Comparison of ENCODE assay signal across 8 cellular contexts in genomic region chr12:28998662-28999120, GRCh38.
A peak's percentile ranks its signal among the peaks of the same experiment; 100 is the strongest.
DNase-seq lines count a peak whose midpoint lies in the region; ATAC-seq, FAIRE-seq and TF ChIP-seq lines count a peak whose summit lies in the region.

No MANE protein-coding gene starts in this region.

- no peak overlapping the region for H3K56ac ChIP-seq in IMR-90 (ENCODE audit: extremely low read depth, insufficient read depth, low read length)

- H3K4ac ChIP-seq in IMR-90 (ENCODE audit: low read depth, low read length), result peak overlapping the region; percentile 48

- WGBS in IMR-90 (ENCODE audit: extremely low coverage in 2 of 2, insufficient read length in 1 of 2), 2 experiments, result 80% methylated on average over 1 of the region's 4 CpGs; no CpG with 5 or more reads in 1 of the 2 experiments
- 34% methylated on average over 4 of the region's 4 CpGs for WGBS in GM12878 (ENCODE audit: insufficient coverage, insufficient replicate concordance, low lambda C conversion rate, missing lambda C conversion rate)
- 73 to 82% methylated on average over 4 of the region's 4 CpGs for WGBS in lung, 2 donors

- H2BK20ac ChIP-seq in IMR-90 (ENCODE audit: low read depth, low read length), result peak overlapping the region; percentile 66

- no peaks in the 10 kb centered on the region for H3K9me1 ChIP-seq in IMR-90 (ENCODE audit: insufficient read depth, low read length)

- H3K4me1 ChIP-seq in IMR-90 (ENCODE audit: control insufficient read depth, insufficient read depth, low read length), result no peaks in the 10 kb centered on the region
- no peaks in the 10 kb centered on the region for H3K4me1 ChIP-seq in GM12878 (ENCODE audit: control insufficient read depth, insufficient read depth, low read length)
- H3K4me1 ChIP-seq in lung (ENCODE audit: control insufficient read depth in 2 of 2, insufficient read depth in 2 of 2, low read length in 2 of 2), result no peaks in the 10 kb centered on the region

- H3K4me3 ChIP-seq in IMR-90 (ENCODE audit: insufficient read depth, low read depth, low read length), result no peak overlapping the region
- H3K4me3 ChIP-seq in GM12878, result no peak overlapping the region
- H3K4me3 ChIP-seq in lung, result no peak overlapping the region

- no TSS peak for BruUV-seq in IMR-90 (replicated peaks; lab: Mats Ljungman, UMichigan)
- no TSS peak for BruUV-seq in GM12878 (replicated peaks; lab: Mats Ljungman, UMichigan)

- CTCF ChIA-PET in IMR-90 (lab: Yijun Ruan, JAX) (interaction anchor here (0.9 to 1.0 kb wide), 2 partner anchors 16 to 37 kb away, joined by 3 read pairs; no protein-coding TSS in a partner anchor), GM12878 (lab: Yijun Ruan, JAX) (interaction anchor here (0.8 to 1.6 kb wide), 3 partner anchors 76 to 124 kb away, joined by 3 to 4 read pairs (median 3); no protein-coding TSS in a partner anchor)

- in situ Hi-C loops in IMR-90 (cut with MboI; ENCODE audit: low sequenced_read_pairs) (loop anchor here (25.0 kb wide), 1 partner anchor 1261 kb away; no protein-coding TSS in a partner anchor), GM12878 (cut with MboI) (no loop called here)

- no peak overlapping the region for H3K23ac ChIP-seq in IMR-90 (ENCODE audit: low read depth, low read length)

- H4K20me1 ChIP-seq in IMR-90 (ENCODE audit: insufficient read depth, low read length) (no peaks in the 10 kb centered on the region), GM12878 (ENCODE audit: control insufficient read depth, insufficient read depth) (no peaks in the 10 kb centered on the region)

- peak overlapping the region; percentile 2; the same call in 1 of the 3 replicates for H2BK15ac ChIP-seq in IMR-90 (ENCODE audit: low read depth, low read length)

- DNase-seq in NCI-H82 (lab: John Stamatoyannopoulos, UW) (peak; percentile 12), NCI-H82 treated with DMSO at 0.1 percent for 48 hours (lab: John Stamatoyannopoulos, UW; ENCODE audit: unreplicated experiment) (no peak), IMR-90 (peak; percentile 56), GM12878 (ENCODE audit: low read depth, low spot score) (no peak), lung (ENCODE audit: low spot score) (no peak), H54 (ENCODE audit: insufficient read length, low spot score) (no peak)

- ATAC-seq in IMR-90 (ENCODE audit: low read depth), result peak; percentile 88
- ATAC-seq in GM12878, result peak; percentile 77
- peak; percentile 53 for ATAC-seq in lung (ENCODE audit: insufficient read depth, low FRiP score)
- no peak for ATAC-seq in HG02884 (IDR thresholded peaks at IDR 0.05; ENCODE audit: unreplicated experiment)
- no peak for ATAC-seq in GM21528 (IDR thresholded peaks at IDR 0.05; ENCODE audit: low FRiP score, unreplicated experiment)

- peak overlapping the region; percentile 60 for H2AK5ac ChIP-seq in IMR-90 (ENCODE audit: low read depth, low read length)

- H3K9ac ChIP-seq in IMR-90 (ENCODE audit: low read depth, low read length) (no peak overlapping the region), GM12878 (ENCODE audit: control insufficient read depth, insufficient read depth, low read length) (no peak overlapping the region)

- H4K91ac ChIP-seq in IMR-90 (ENCODE audit: insufficient read depth, low read depth, low read length), result peak overlapping the region; percentile 56

- no peak overlapping the region for H3K18ac ChIP-seq in IMR-90 (ENCODE audit: low read depth, low read length)

- no peak for TF ChIP-seq EP300 in GM12878 (IDR thresholded peaks at IDR 0.05; ENCODE audit: borderline replicate concordance in 1 of 2, control insufficient read depth in 1 of 2, low read depth in 2 of 2, low read length in 2 of 2)

- H3K79me1 ChIP-seq in IMR-90 (ENCODE audit: low read depth in 1 of 2, low read length in 2 of 2), result no peaks in the 10 kb centered on the region

- H4K8ac ChIP-seq in IMR-90 (ENCODE audit: low read depth in 2 of 2, low read length in 2 of 2), result peak overlapping the region; percentile 4 to 47; a peak in 3 of 4 replicates

- no peak overlapping the region for H3K4me2 ChIP-seq in IMR-90 (ENCODE audit: low read depth, low read length)
- H3K4me2 ChIP-seq in GM12878 (ENCODE audit: control insufficient read depth, insufficient read depth), result no peak overlapping the region

- no peak overlapping the region for H3K27ac ChIP-seq in IMR-90 (ENCODE audit: insufficient read depth, low read length)
- no peak overlapping the region for H3K27ac ChIP-seq in GM12878 (ENCODE audit: control insufficient read depth, insufficient read depth)
- H3K27ac ChIP-seq in lung (ENCODE audit: low read depth in 1 of 2, low read length in 1 of 2), result no peak overlapping the region

- no peaks in the 10 kb centered on the region for H3K27me3 ChIP-seq in IMR-90 (ENCODE audit: control insufficient read depth, insufficient read depth, low read length)
- no peaks in the 10 kb centered on the region; a peak in 1 of 4 replicates for H3K27me3 ChIP-seq in GM12878 (replicated peaks in 1 of 2; ENCODE audit: control insufficient read depth in 2 of 2, insufficient read depth in 2 of 2, low read length in 1 of 2)
- no peaks in the 10 kb centered on the region for H3K27me3 ChIP-seq in lung (ENCODE audit: control insufficient read depth, insufficient read depth)

- RAD21 ChIA-PET in GM12878 (lab: Charles Lee; ENCODE audit: unreplicated experiment), result no interaction called here

- no peak overlapping the region for H3K14ac ChIP-seq in IMR-90 (replicated peaks; ENCODE audit: low read depth, low read length)

- no peak overlapping the region for H2BK5ac ChIP-seq in IMR-90 (ENCODE audit: low read depth, low read length, poor library complexity, severe bottlenecking)

- peak; percentile 61 for TF ChIP-seq CTCF in IMR-90 (conservative IDR thresholded peaks at IDR 0.05; ENCODE audit: low read depth, low read length)
- TF ChIP-seq CTCF in GM12878 (IDR thresholded peaks at IDR 0.05 in 2 of 3, conservative IDR thresholded peaks at IDR 0.05 in 1 of 3; ENCODE audit: control insufficient read depth in 2 of 3, extremely low read depth in 1 of 3, insufficient read depth in 1 of 3, low read depth in 3 of 3, low read length in 3 of 3), result peak; percentile 42 to 46 (median 44); a peak in 5 of 6 replicates
- TF ChIP-seq CTCF in lung (IDR thresholded peaks at IDR 0.05; ENCODE audit: control extremely low read depth, extremely low read depth), result no peak

- peak overlapping the region; percentile 57; the same call in 1 of the 2 replicates for H2BK120ac ChIP-seq in IMR-90 (ENCODE audit: low read depth, low read length)

- SMC1A ChIA-PET in GM12878 (lab: Charles Lee; ENCODE audit: uncharacterized antibody, unreplicated experiment), result interaction anchor here (0.9 to 2.2 kb wide), 3 partner anchors 9 to 803 kb away, joined by 3 to 6 read pairs (median 3); no protein-coding TSS in a partner anchor

- H3K9me3 ChIP-seq in IMR-90 (ENCODE audit: control insufficient read depth, insufficient read depth, low read length), result no peaks in the 10 kb centered on the region
- no peaks in the 10 kb centered on the region for H3K9me3 ChIP-seq in GM12878 (replicated peaks; ENCODE audit: control insufficient read depth, insufficient read depth, low read length)
- no peaks in the 10 kb centered on the region for H3K9me3 ChIP-seq in lung (ENCODE audit: control insufficient read depth in 2 of 2, insufficient read depth in 1 of 2, low read length in 1 of 2)

- intact Hi-C loops in IMR-90 (cut with micrococcal nuclease), result loop anchor here (1.0 to 10.0 kb wide), 4 partner anchors 126 to 1264 kb away; no protein-coding TSS in a partner anchor
- intact Hi-C loops in GM12878 (cut with micrococcal nuclease; ENCODE audit: unreplicated experiment), result no loop called here

- FAIRE-seq in GM12878 (lab: Jason Lieb, UNC), result peak; percentile 41
- FAIRE-seq in H54 (lab: Jason Lieb, UNC), result no peak

- dilution Hi-C loops in IMR-90 (cut with HindIII; ENCODE audit: low sequenced_read_pairs, unreplicated experiment), result no loop called here

- no peak for TF ChIP-seq POLR2A in IMR-90 (IDR thresholded peaks at IDR 0.05; ENCODE audit: low read depth, low read length)
- no peak for TF ChIP-seq POLR2A in GM12878 (IDR thresholded peaks at IDR 0.05; ENCODE audit: low read depth, low read length)
- no peak for TF ChIP-seq POLR2A in H54 (IDR thresholded peaks at IDR 0.05; ENCODE audit: low read depth, low read length)

- H4K5ac ChIP-seq in IMR-90 (ENCODE audit: low read depth, low read length), result no peak overlapping the region; the same call in 1 of the 2 replicates

- H2AFZ ChIP-seq in IMR-90 (replicated peaks; ENCODE audit: low read length, poor library complexity) (peak overlapping the region; percentile 17), GM12878 (ENCODE audit: control insufficient read depth, low read depth, low read length) (no peak overlapping the region)

- H2AK9ac ChIP-seq in IMR-90 (replicated peaks; ENCODE audit: low read depth, low read length, poor library complexity), result peak overlapping the region; percentile 19

- H3K79me2 ChIP-seq in GM12878 (ENCODE audit: control insufficient read depth, insufficient read depth, low read length), result no peaks in the 10 kb centered on the region

- POLR2A ChIA-PET in IMR-90 (lab: Charles Lee; ENCODE audit: unreplicated experiment), result no interaction called here
- POLR2A ChIA-PET in GM12878 (lab: Charles Lee), result no interaction called here

- H3K36me3 ChIP-seq in IMR-90 (ENCODE audit: control insufficient read depth, insufficient read depth, low read length), result no peaks in the 10 kb centered on the region
- H3K36me3 ChIP-seq in GM12878 (ENCODE audit: control insufficient read depth in 2 of 2, insufficient read depth in 2 of 2, low read length in 1 of 2), result no peaks in the 10 kb centered on the region
- H3K36me3 ChIP-seq in lung (ENCODE audit: control insufficient read depth in 2 of 2, insufficient read depth in 2 of 2, low read length in 2 of 2), result no peaks in the 10 kb centered on the region

- TF ChIP-seq RAD21 in IMR-90 (IDR thresholded peaks at IDR 0.05; ENCODE audit: low read length), result peak; percentile 64
- TF ChIP-seq RAD21 in GM12878 (IDR thresholded peaks at IDR 0.05; ENCODE audit: insufficient read depth, low read depth, low read length), result peak; percentile 50

TF ChIP-seq in IMR-90, 13 proteins besides CTCF, POLR2A, EP300 and RAD21:
- TF ChIP-seq SMC3 (IDR thresholded peaks at IDR 0.05; ENCODE audit: low read depth, low read length) (peak; percentile 53), BHLHE40 (IDR thresholded peaks at IDR 0.05; ENCODE audit: low read depth, low read length) (no peak)
TF ChIP-seq in IMR-90: peak in this region for 1.

TF ChIP-seq in GM12878, 131 proteins besides CTCF, POLR2A, EP300 and RAD21:
- TF ChIP-seq SMC3 (IDR thresholded peaks at IDR 0.05; ENCODE audit: borderline replicate concordance, low read length), result peak; percentile 23; the same call in 1 of the 2 replicates
- no peak for TF ChIP-seq BMI1 (IDR thresholded peaks at IDR 0.05; ENCODE audit: borderline replicate concordance)

Comparison
In these comparisons a context has a peak if more than half of its experiments do, and no peak if none do; other contexts are left out.
1. DNase-seq: peak in NCI-H82 (single experiment) and IMR-90 (single experiment); none in NCI-H82 treated with DMSO at 0.1 percent for 48 hours (single experiment), GM12878 (single experiment), lung (single experiment) and H54 (single experiment).
2. ATAC-seq: peak in IMR-90 (single experiment), GM12878 (single experiment) and lung (single experiment); none in HG02884 (single experiment) and GM21528 (single experiment).